In the genomic region with DNA sequence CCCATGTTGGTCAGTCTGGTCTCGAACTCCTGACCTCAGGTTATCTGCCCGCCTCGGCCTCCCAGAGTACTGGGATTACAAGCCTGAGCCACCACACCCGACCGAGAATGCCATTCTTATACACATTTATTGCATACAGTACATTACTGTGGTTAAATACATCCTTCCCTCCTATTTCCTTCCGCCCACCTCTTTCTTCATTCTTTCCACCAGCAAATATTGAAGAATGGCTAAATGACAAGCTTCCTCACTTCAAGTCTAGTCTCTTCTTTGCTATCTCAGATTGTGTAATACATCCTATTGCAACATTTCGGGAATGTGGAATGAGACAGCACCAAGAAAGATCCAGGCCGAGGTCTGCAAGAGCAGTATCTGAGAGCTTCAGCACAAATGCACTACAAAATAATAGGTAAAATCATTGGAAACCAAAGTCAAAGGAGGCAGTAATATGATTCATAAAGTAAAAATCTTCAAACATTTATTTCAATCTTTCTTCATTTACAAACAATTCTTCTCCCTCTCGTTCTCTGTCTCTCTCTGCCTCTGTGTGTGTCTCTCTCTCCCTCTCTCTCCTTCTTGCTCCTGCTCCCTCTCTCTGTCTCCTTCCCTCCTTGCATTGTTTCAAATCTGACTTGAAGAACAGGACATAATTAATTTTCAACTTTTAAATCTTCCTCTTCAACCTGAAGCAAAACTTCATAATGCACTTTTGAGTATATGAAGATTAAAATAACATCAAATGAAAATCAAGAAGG, we compare ENCODE assay signal across 8 cellular contexts.
A peak's percentile ranks its signal among the peaks of the same experiment; 100 is the strongest.
DNase-seq lines count a peak whose midpoint lies in the region; ATAC-seq lines count a peak whose summit lies in the region.

No MANE protein-coding gene starts in this region.

- H3K27me3 ChIP-seq in SJSA1 (replicated peaks), result no peaks in the 10 kb centered on the region

- H3K4me1 ChIP-seq in SJSA1 (replicated peaks), result peaks cover 9% of the 10 kb centered on the region

- H3K36me3 ChIP-seq in SJSA1, result no peaks in the 10 kb centered on the region

- no peaks in the 10 kb centered on the region for H3K9me3 ChIP-seq in SJSA1 (replicated peaks)

- H3K27ac ChIP-seq in SJSA1, result peak overlapping the region; percentile 34; the same call in 1 of the 2 replicates

- no peak for ATAC-seq in HG02678 (IDR thresholded peaks at IDR 0.05; ENCODE audit: unreplicated experiment)

- H3K4me3 ChIP-seq in SJSA1, result no peak overlapping the region
- no peak overlapping the region for H3K4me3 ChIP-seq in skeletal muscle cell (ENCODE audit: low read depth, low read length)

- peak; percentile 52 for DNase-seq in H4 (ENCODE audit: low spot score)
- DNase-seq in SJSA1 (ENCODE audit: low read depth in 1 of 2, low spot score in 2 of 2), result peak; percentile 38 to 52
- peak; percentile 92 for DNase-seq in fibroblast of the conjunctiva (ENCODE audit: low read depth)
- DNase-seq in skeletal muscle cell (ENCODE audit: low read depth), result peak; percentile 96
- DNase-seq in NCI-H2107 treated with DMSO at 0.1 percent for 48 hours (lab: John Stamatoyannopoulos, UW; ENCODE audit: unreplicated experiment), result no peak
- no peak for DNase-seq in effector CD8-positive, alpha-beta T cell (lab: John Stamatoyannopoulos, UW)
- DNase-seq in NCI-H2227 (lab: John Stamatoyannopoulos, UW; ENCODE audit: unreplicated experiment), result no peak

Comparison
In these comparisons a context has a peak if more than half of its experiments do, and no peak if none do; other contexts are left out.
1. DNase-seq: peak in H4 (single experiment), SJSA1 (2 of 2), fibroblast of the conjunctiva (single experiment) and skeletal muscle cell (single experiment); none in NCI-H2107 treated with DMSO at 0.1 percent for 48 hours (single experiment), effector CD8-positive, alpha-beta T cell (single experiment) and NCI-H2227 (single experiment).